18 cellular contexts compared by ENCODE assay signal in the genomic region with DNA sequence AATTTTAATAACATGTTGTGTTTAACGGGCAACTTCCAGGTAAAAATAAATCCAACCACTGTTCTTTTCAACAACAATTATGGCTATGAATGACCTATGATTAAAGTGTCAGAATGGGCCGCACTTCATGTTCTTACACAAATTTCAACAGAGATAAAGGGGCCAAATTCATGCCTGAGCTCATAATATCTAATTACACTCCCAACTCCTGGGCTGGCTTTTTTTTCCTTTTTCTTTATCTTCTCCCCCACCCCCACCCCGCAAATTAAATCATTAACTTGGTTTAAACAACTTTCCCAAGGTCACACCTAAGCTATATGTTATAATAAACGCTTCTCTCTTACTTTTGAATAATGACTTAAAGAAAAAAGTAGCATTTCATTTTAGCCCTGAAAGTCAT. TPM values are rescaled to one million over a fixed set of nuclear protein-coding genes. Genes with fewer than 3 reads are reported as not detected.
"Had no signal": no experiment of that assay in that cellular context is flagged by ENCODE, and none has a peak within 500 bp of the region (broad histone marks: within the 10 kb centered on the region; RNA-seq: fewer than 3 reads in every experiment).

No MANE protein-coding gene starts in this region.

- H3K27ac Mint-ChIP-seq: activated naive CD4-positive, alpha-beta T cell treated with anti-CD3 and anti-CD28 coated beads for 36 hours; activated naive CD8-positive, alpha-beta T cell treated with anti-CD3 and anti-CD28 coated beads, Interleukin-2, amount 50 U/mL, for 24 hours; mesothelial cell of epicardium had no signal

- H3K36me3 ChIP-seq: ascending aorta, colonic mucosa, lower lobe of right lung, upper lobe of right lung had no signal

- H3K4me1 Mint-ChIP-seq: activated naive CD8-positive, alpha-beta T cell treated with anti-CD3 and anti-CD28 coated beads, Interleukin-2, amount 50 U/mL, for 24 hours had no signal

- H3K27ac ChIP-seq: ascending aorta, lower lobe of right lung, parathyroid adenoma, skin epidermis, upper lobe of right lung had no signal

- H3K9me3 Mint-ChIP-seq: activated naive CD4-positive, alpha-beta T cell treated with anti-CD3 and anti-CD28 coated beads for 36 hours; activated naive CD8-positive, alpha-beta T cell treated with anti-CD3 and anti-CD28 coated beads, Interleukin-2, amount 50 U/mL, for 24 hours; mesothelial cell of epicardium; neural crest cell had no signal

- H3K4me1 ChIP-seq: colonic mucosa, parathyroid adenoma had no signal

- H3K27me3 Mint-ChIP-seq: activated naive CD8-positive, alpha-beta T cell treated with anti-CD3 and anti-CD28 coated beads, Interleukin-2, amount 50 U/mL, for 24 hours had no signal

- DNase-seq: activated CD4-positive, CD25-positive, alpha-beta regulatory T cell treated with anti-CD3 and anti-CD28 coated beads, Interleukin-2, amount 50 U/mL, for 72 hours; activated naive CD4-positive, alpha-beta T cell treated with anti-CD3 and anti-CD28 coated beads for 36 hours; activated naive CD8-positive, alpha-beta T cell treated with anti-CD3 and anti-CD28 coated beads, Interleukin-2, amount 50 U/mL, for 24 hours; activated T-cell treated with anti-CD3 and anti-CD28 coated beads for 4 hours; caudate nucleus; colonic mucosa; kidney; lower lobe of right lung; retina; stimulated activated CD4-positive, alpha-beta T cell treated with anti-CD3 and anti-CD28 coated beads, Interleukin-4, amount 100 ng/mL, for 4 hours; stimulated activated CD8-positive, alpha-beta memory T cell treated with anti-CD3 and anti-CD28 coated beads, Interleukin-4, amount 100 ng/mL, for 48 hours; stimulated activated naive CD8-positive, alpha-beta T cell treated with anti-CD3 and anti-CD28 coated beads, Interleukin-15, Interleukin-2, amounts not matched to agents 100 U/mL and 50 U/mL, for 24 hours; upper lobe of right lung had no signal

- H3K27me3 ChIP-seq: ascending aorta, colonic mucosa, upper lobe of right lung had no signal

- H3K4me3 Mint-ChIP-seq: activated naive CD4-positive, alpha-beta T cell treated with anti-CD3 and anti-CD28 coated beads for 36 hours; activated naive CD8-positive, alpha-beta T cell treated with anti-CD3 and anti-CD28 coated beads, Interleukin-2, amount 50 U/mL, for 24 hours; mesothelial cell of epicardium; neural crest cell had no signal

- H3K36me3 Mint-ChIP-seq: mesothelial cell of epicardium had no signal

- H3K4me3 ChIP-seq: ascending aorta, colonic mucosa, lower lobe of right lung, skin epidermis, upper lobe of right lung had no signal

- H2AFZ ChIP-seq: parathyroid adenoma had no signal

- H3K9me3 ChIP-seq: ascending aorta, colonic mucosa, lower lobe of right lung, upper lobe of right lung had no signal

- H3K9ac ChIP-seq: parathyroid adenoma had no signal

RNA-seq across cellular contexts. Expression of a gene that starts 25.9 kb away (rescaled TPM):
- total RNA-seq: activated naive CD4-positive, alpha-beta T cell treated with anti-CD3 and anti-CD28 coated beads for 36 hours had no signal
